ENCODE assay signal across 7 cellular contexts in genomic region chr12:100574262-100575074, GRCh38. TPM values are rescaled to one million over a fixed set of nuclear protein-coding genes. Genes with fewer than 3 reads are reported as not detected.
DNase-seq lines count a peak whose midpoint lies in the region; ATAC-seq and TF ChIP-seq lines count a peak whose summit lies in the region.

No MANE protein-coding gene starts in this region.

- H3K27me3 ChIP-seq in WERI-Rb-1 (ENCODE audit: insufficient read depth, low read depth, severe bottlenecking): no peaks in the 10 kb centered on the region

- peak overlapping the region; percentile 90 for H3K27ac ChIP-seq in WERI-Rb-1

- H3K4me3 ChIP-seq in GM08714 (ENCODE audit: low read length) (peak overlapping the region; percentile 81), WERI-Rb-1 (ENCODE audit: low read depth, low read length) (peak overlapping the region; percentile 87)

- TF ChIP-seq CTCF in WERI-Rb-1 (IDR thresholded peaks at IDR 0.05; ENCODE audit: low read depth, low read length) (no peak), progenitor cell of endocrine pancreas (IDR thresholded peaks at IDR 0.05; ENCODE audit: unreplicated experiment) (no peak)

- DNase-seq in WERI-Rb-1 (no peak), Right ventricle myocardium superior (no peak), progenitor cell of endocrine pancreas (ENCODE audit: low spot score, unreplicated experiment) (no peak), KG1 (lab: John Stamatoyannopoulos, UW) (no peak)
- DNase-seq in activated CD4-positive, CD25-positive, alpha-beta regulatory T cell (lab: John Stamatoyannopoulos, UW): no peak

- ATAC-seq in HG03108 (IDR thresholded peaks at IDR 0.05; ENCODE audit: unreplicated experiment) (peak; percentile 10), Right ventricle myocardium superior (ENCODE audit: poor library complexity) (peak; percentile 44)

- H3K36me3 Mint-ChIP-seq in progenitor cell of endocrine pancreas (ENCODE audit: insufficient read depth): peaks cover 9% of the 10 kb centered on the region

- H3K27ac Mint-ChIP-seq in progenitor cell of endocrine pancreas: peak overlapping the region; percentile 99

- peaks cover 6% of the 10 kb centered on the region for H3K36me3 ChIP-seq in WERI-Rb-1

- H3K4me3 Mint-ChIP-seq in progenitor cell of endocrine pancreas (ENCODE audit: low read depth): peak overlapping the region; percentile 98

- no peaks in the 10 kb centered on the region for H3K9me3 Mint-ChIP-seq in progenitor cell of endocrine pancreas (ENCODE audit: low read depth)

- H3K4me1 Mint-ChIP-seq in progenitor cell of endocrine pancreas (ENCODE audit: low read depth): peaks cover 18% of the 10 kb centered on the region

- H3K9me3 ChIP-seq in WERI-Rb-1 (ENCODE audit: severe bottlenecking): no peaks in the 10 kb centered on the region

- peaks cover 16% of the 10 kb centered on the region for H3K27me3 Mint-ChIP-seq in progenitor cell of endocrine pancreas

- intact Hi-C loops in Right ventricle myocardium superior (cut with DNase I): no loop called here

RNA-seq across cellular contexts. Expression of gene GAS2L3, which starts 1.0 kb away (rescaled TPM):
- total RNA-seq in Right ventricle myocardium superior: 2.4 TPM
- 55.1 and 56.8 TPM in 2 replicates for total RNA-seq in progenitor cell of endocrine pancreas

Comparison
In these comparisons a context has a peak if more than half of its experiments do, and no peak if none do; other contexts are left out.
1. RNA of gene GAS2L3, which starts 1.0 kb away (total RNA-seq): 55.1 to 56.8 TPM in progenitor cell of endocrine pancreas; 2.4 TPM in Right ventricle myocardium superior (single experiment); every median in the first group is over 10 times any median in the second.